Comparison of ENCODE assay signal across 8 cellular contexts in genomic region chr7:142323706-142324105, GRCh38.
DNase-seq lines count a peak whose midpoint lies in the region; ATAC-seq, FAIRE-seq and TF ChIP-seq lines count a peak whose summit lies in the region.

No MANE protein-coding gene starts in this region.

- TF ChIP-seq POLR2A in A549 (IDR thresholded peaks at IDR 0.05; ENCODE audit: low read length) = no peak

- peak in 1 of 2 experiments; percentile 35; a peak in 2 of 5 replicates for TF ChIP-seq RAD21 in A549 (conservative IDR thresholded peaks at IDR 0.05 in 1 of 2, IDR thresholded peaks at IDR 0.05 in 1 of 2)

- no peak overlapping the region for H3K4me3 ChIP-seq in A549

- 0% methylated on average over 1 of the region's 4 CpGs for WGBS in A549 (ENCODE audit: missing lambda C conversion rate)

- no peaks in the 10 kb centered on the region for H3K9me3 ChIP-seq in A549

- ATAC-seq in A549 = peak; percentile 74 to 87
- ATAC-seq in GM18868 (IDR thresholded peaks at IDR 0.05; ENCODE audit: unreplicated experiment) = peak; percentile 49
- no peak for ATAC-seq in GM21526 (IDR thresholded peaks at IDR 0.05; ENCODE audit: low FRiP score, unreplicated experiment)
- no peak for ATAC-seq in GM18517 (IDR thresholded peaks at IDR 0.05; ENCODE audit: unreplicated experiment)

- TF ChIP-seq EP300 in A549 (IDR thresholded peaks at IDR 0.05) = no peak

- H3K27ac ChIP-seq in A549 = no peak overlapping the region

- POLR2A ChIA-PET in A549 (lab: Yijun Ruan, JAX) = no interaction called here

- CTCF ChIA-PET in A549 (lab: Yijun Ruan, JAX) = no interaction called here

- peak; percentile 17; the same call in 1 of the 3 replicates for TF ChIP-seq CTCF in A549 (IDR thresholded peaks at IDR 0.05)

- no peaks in the 10 kb centered on the region for H3K4me1 ChIP-seq in A549

- DNase-seq in A549 (ENCODE audit: low read depth in 1 of 2, low spot score in 1 of 2) (peak; percentile 17 to 28), OCI-M1 (lab: John Stamatoyannopoulos, UW) (peak; percentile 45), anterior cingulate cortex (lab: John Stamatoyannopoulos, UW) (peak in 38 of 58 donors; percentile 14 to 75 (median 38)), mucosa of gallbladder (ENCODE audit: low spot score) (peak; percentile 26), OCI-M2 (lab: John Stamatoyannopoulos, UW; ENCODE audit: unreplicated experiment) (no peak)

- H3K4me2 ChIP-seq in A549 = no peak overlapping the region

- no peak for FAIRE-seq in A549 (lab: Jason Lieb, UNC)

TF ChIP-seq in A549, 52 proteins besides CTCF, POLR2A, EP300 and RAD21:
- TF ChIP-seq KDM1A (IDR thresholded peaks at IDR 0.05; ENCODE audit: low read depth) (no peak), HOXB13 (CRISPR knock-in tag; IDR thresholded peaks at IDR 0.05; ENCODE audit: low read depth) (no peak), HOXA7 (CRISPR knock-in tag; IDR thresholded peaks at IDR 0.05) (no peak), SMC3 (IDR thresholded peaks at IDR 0.05) (no peak), CBX2 (IDR thresholded peaks at IDR 0.05; ENCODE audit: borderline replicate concordance, low read depth) (no peak), TFCP2L1 (CRISPR knock-in tag; IDR thresholded peaks at IDR 0.05) (no peak), EHMT2 (IDR thresholded peaks at IDR 0.05; ENCODE audit: low read depth) (no peak), MYC (IDR thresholded peaks at IDR 0.05; ENCODE audit: borderline replicate concordance, low read length) (no peak), PBX3 (IDR thresholded peaks at IDR 0.05) (no peak), MAZ (IDR thresholded peaks at IDR 0.05; ENCODE audit: borderline replicate concordance, low read depth, low read length) (no peak), ESRRA (IDR thresholded peaks at IDR 0.05; ENCODE audit: borderline replicate concordance, low read length) (no peak), MAFK (IDR thresholded peaks at IDR 0.05; ENCODE audit: partially characterized antibody) (no peak), PHF8 (IDR thresholded peaks at IDR 0.05; ENCODE audit: borderline replicate concordance, low read depth) (no peak), JUNB (IDR thresholded peaks at IDR 0.05) (no peak), HES2 (IDR thresholded peaks at IDR 0.05) (no peak), HEYL (CRISPR knock-in tag; IDR thresholded peaks at IDR 0.05) (no peak), E2F6 (IDR thresholded peaks at IDR 0.05; ENCODE audit: borderline replicate concordance, low read depth) (no peak)

Comparison
In these comparisons a context has a peak if more than half of its experiments do, and no peak if none do; other contexts are left out.
1. ATAC-seq: peak in A549 (2 of 2) and GM18868 (single experiment); none in GM21526 (single experiment) and GM18517 (single experiment).